Comparison of ENCODE assay signal across 27 cellular contexts in genomic region chr15:72463702-72464101, GRCh38.
"Had no signal": no experiment of that assay in that cellular context is flagged by ENCODE, and none has a peak within 500 bp of the region (broad histone marks: within the 10 kb centered on the region; RNA-seq: fewer than 3 reads in every experiment).

No MANE protein-coding gene starts in this region.

- DNase-seq: activated CD4-positive, alpha-beta T cell treated with anti-CD3 and anti-CD28 coated beads for 48 hours; activated CD4-positive, alpha-beta T cell treated with anti-CD3 and anti-CD28 coated beads, Interleukin-2, amount 50 U/mL, for 48 hours; activated CD8-positive, alpha-beta memory T cell treated with anti-CD3 and anti-CD28 coated beads, Interleukin-2, amount 50 U/mL, for 4 hours; activated effector memory CD4-positive, alpha-beta T cell treated with anti-CD3 and anti-CD28 coated beads, Interleukin-2, amount 50 U/mL, for 16 hours; activated naive CD4-positive, alpha-beta T cell treated with anti-CD3 and anti-CD28 coated beads, Interleukin-2, amount 50 U/mL, for 16 hours; activated naive CD8-positive, alpha-beta T cell treated with anti-CD3 and anti-CD28 coated beads, Interleukin-2, amount 50 U/mL, for 24 hours; activated T-cell treated with anti-CD3 and anti-CD28 coated beads, Interleukin-2, amount 50 U/mL, for 1 hour; amygdala; dermis blood vessel endothelial cell; effector CD4-positive, alpha-beta T cell; gastrocnemius medialis; glutamatergic neuron; left cardiac atrium; left ventricle myocardium superior; mammary epithelial cell; right lobe of liver; stimulated activated CD4-positive, alpha-beta T cell treated with anti-CD3 and anti-CD28 coated beads, Interleukin-2, amount 100 ng/mL, for 48 hours; stimulated activated naive CD4-positive, alpha-beta T cell treated with Interleukin-2 at 50 U/mL for 16 hours; T-helper 9 cell; WERI-Rb-1 had no signal

- H3K4me3 Mint-ChIP-seq: activated naive CD8-positive, alpha-beta T cell treated with anti-CD3 and anti-CD28 coated beads, Interleukin-2, amount 50 U/mL, for 24 hours; activated T-helper 1 cell treated with anti-CD3 and anti-CD28 coated beads, Interleukin-12 subunit alpha, Interleukin-12 subunit beta, Interleukin-2, Interleukin-4 antibody, amounts not matched to agents 30 ng/mL and 10 ng/mL and 1 ng/mL, durations not matched to agents 14 hours and 24 hours and 36 hours; nephron had no signal

- H3K27me3 Mint-ChIP-seq: activated naive CD8-positive, alpha-beta T cell treated with anti-CD3 and anti-CD28 coated beads, Interleukin-2, amount 50 U/mL, for 24 hours; central memory CD8-positive, alpha-beta T cell had no signal

- H3K9me3 Mint-ChIP-seq: activated naive CD8-positive, alpha-beta T cell treated with anti-CD3 and anti-CD28 coated beads, Interleukin-2, amount 50 U/mL, for 24 hours; activated T-helper 1 cell treated with anti-CD3 and anti-CD28 coated beads, Interleukin-12 subunit alpha, Interleukin-12 subunit beta, Interleukin-2, Interleukin-4 antibody, amounts not matched to agents 30 ng/mL and 10 ng/mL and 1 ng/mL, durations not matched to agents 14 hours and 24 hours and 36 hours; central memory CD8-positive, alpha-beta T cell; nephron had no signal

- H3K27me3 ChIP-seq: gastrocnemius medialis, right lobe of liver, tibial nerve had no signal

- H3K4me1 Mint-ChIP-seq: nephron had no signal

- H3K27ac Mint-ChIP-seq: activated naive CD8-positive, alpha-beta T cell treated with anti-CD3 and anti-CD28 coated beads, Interleukin-2, amount 50 U/mL, for 24 hours; activated T-helper 1 cell treated with anti-CD3 and anti-CD28 coated beads, Interleukin-12 subunit alpha, Interleukin-12 subunit beta, Interleukin-2, Interleukin-4 antibody, amounts not matched to agents 30 ng/mL and 10 ng/mL and 1 ng/mL, durations not matched to agents 14 hours and 24 hours and 36 hours; nephron; progenitor cell of endocrine pancreas had no signal

- ATAC-seq: activated CD4-positive, CD25-positive, alpha-beta regulatory T cell treated with anti-CD3 and anti-CD28 coated beads, Interleukin-2, amount 50 U/mL, for 24 hours; activated naive CD8-positive, alpha-beta T cell treated with anti-CD3 and anti-CD28 coated beads, Interleukin-2, amount 50 U/mL, for 24 hours; gastrocnemius medialis; left cardiac atrium; left ventricle myocardium superior had no signal

- H3K27ac ChIP-seq: epithelial cell of prostate, gastrocnemius medialis, right lobe of liver, tibial nerve, WERI-Rb-1 had no signal

- H3K9me3 ChIP-seq: gastrocnemius medialis, right lobe of liver, tibial nerve had no signal

- H3K36me3 ChIP-seq: gastrocnemius medialis, right lobe of liver, tibial nerve, WERI-Rb-1 had no signal

- H3K4me3 ChIP-seq: gastrocnemius medialis, right lobe of liver had no signal
